16 cellular contexts compared by ENCODE assay signal in genomic region chr16:22239131-22239805, GRCh38. TPM values are rescaled to one million over a fixed set of nuclear protein-coding genes. Genes with fewer than 3 reads are reported as not detected.
A peak's percentile ranks its signal among the peaks of the same experiment; 100 is the strongest.
DNase-seq lines count a peak whose midpoint lies in the region; ATAC-seq and FAIRE-seq lines count a peak whose summit lies in the region.
"Had no signal": no experiment of that assay in that cellular context is flagged by ENCODE, and none has a peak within 500 bp of the region (broad histone marks: within the 10 kb centered on the region; RNA-seq: fewer than 3 reads in every experiment).

No MANE protein-coding gene starts in this region.

- H3K27ac ChIP-seq in esophagus (ENCODE audit: low read depth in 2 of 2, low read length in 1 of 2) (peak overlapping the region; percentile 23 to 37), small intestine (ENCODE audit: low read depth in 1 of 2, low read length in 1 of 2) (no peak overlapping the region)
- H3K27ac ChIP-seq: KMS-11 had no signal

- CTCF ChIA-PET in activated CD8-positive, alpha-beta memory T cell treated with anti-CD3 and anti-CD28 coated beads, Interleukin-2, amount 10 ng/mL, durations not matched to agents 7 days and 5 days (lab: Charles Lee): interaction anchor here (0.8 to 1.1 kb wide), 3 partner anchors 43 to 61 kb away, joined by 3 to 4 read pairs (median 3); no protein-coding TSS in a partner anchor

- FAIRE-seq in small intestine (lab: Jason Lieb, UNC) (no peak), frontal cortex (lab: Jason Lieb, UNC) (no peak)

- H3K9me3 Mint-ChIP-seq in activated CD8-positive, alpha-beta memory T cell treated with anti-CD3 and anti-CD28 coated beads, Interleukin-2, amount 10 ng/mL, durations not matched to agents 7 days and 5 days (ENCODE audit: low read depth): no peaks in the 10 kb centered on the region
- H3K9me3 Mint-ChIP-seq in IgD-negative memory B cell: no peaks in the 10 kb centered on the region

- 57 to 62% methylated on average over 14 of the region's 14 CpGs for WGBS in esophagus, 2 donors
- WGBS in small intestine, 3 donors: 39 to 71% (median 69%) methylated on average over 14 of the region's 14 CpGs

- H3K4me3 Mint-ChIP-seq in activated CD8-positive, alpha-beta memory T cell treated with anti-CD3 and anti-CD28 coated beads, Interleukin-2, amount 10 ng/mL, durations not matched to agents 7 days and 5 days: no peak overlapping the region
- no peak overlapping the region for H3K4me3 Mint-ChIP-seq in IgD-negative memory B cell

- H3K9me3 ChIP-seq in esophagus (ENCODE audit: control insufficient read depth in 2 of 2, insufficient read depth in 1 of 2, low read depth in 1 of 2, low read length in 1 of 2) (no peaks in the 10 kb centered on the region), small intestine (ENCODE audit: control insufficient read depth, low read depth) (no peaks in the 10 kb centered on the region)

- H3K36me3 ChIP-seq in esophagus (ENCODE audit: control insufficient read depth in 2 of 2, insufficient read depth in 2 of 2, low read length in 1 of 2) (no peaks in the 10 kb centered on the region), small intestine (ENCODE audit: control insufficient read depth in 2 of 2, insufficient read depth in 2 of 2, low read length in 2 of 2) (no peaks in the 10 kb centered on the region)

- H3K27me3 Mint-ChIP-seq in activated CD8-positive, alpha-beta memory T cell treated with anti-CD3 and anti-CD28 coated beads, Interleukin-2, amount 10 ng/mL, durations not matched to agents 7 days and 5 days: no peaks in the 10 kb centered on the region
- no peaks in the 10 kb centered on the region for H3K27me3 Mint-ChIP-seq in IgD-negative memory B cell

- no peak overlapping the region for H3K4me3 ChIP-seq in esophagus (ENCODE audit: low read depth in 1 of 2, low read length in 2 of 2)
- H3K4me3 ChIP-seq in small intestine (ENCODE audit: low read depth in 1 of 2, low read length in 2 of 2): no peak overlapping the region
- H3K4me3 ChIP-seq: lung had no signal

- DNase-seq in activated CD8-positive, alpha-beta memory T cell treated with anti-CD3 and anti-CD28 coated beads, Interleukin-2, amount 10 ng/mL, durations not matched to agents 7 days and 5 days: no peak
- no peak for DNase-seq in activated CD8-positive, alpha-beta memory T cell treated with anti-CD3 and anti-CD28 coated beads, Interleukin-2, amount 50 U/mL, for 48 hours
- DNase-seq in small intestine (peak; percentile 13), frontal cortex (ENCODE audit: low spot score in 2 of 2) (no peak)
- DNase-seq: activated effector memory CD4-positive, alpha-beta T cell treated with Interleukin-2 at 50 U/mL for 16 hours; erythroblast; hypothalamus; NCI-H1930; NCI-H82 had no signal

- H3K27ac Mint-ChIP-seq in activated CD8-positive, alpha-beta memory T cell treated with anti-CD3 and anti-CD28 coated beads, Interleukin-2, amount 10 ng/mL, durations not matched to agents 7 days and 5 days: peak overlapping the region; percentile 94
- H3K27ac Mint-ChIP-seq in IgD-negative memory B cell: peak overlapping the region in 2 of 3 donors; percentile 14 to 23

- peaks cover 37% of the 10 kb centered on the region for H3K4me1 Mint-ChIP-seq in activated CD8-positive, alpha-beta memory T cell treated with anti-CD3 and anti-CD28 coated beads, Interleukin-2, amount 10 ng/mL, durations not matched to agents 7 days and 5 days
- peaks cover 7 to 14% (median 8%) of the 10 kb centered on the region in 3 donors for H3K4me1 Mint-ChIP-seq in IgD-negative memory B cell

- no peak for ATAC-seq in activated CD8-positive, alpha-beta memory T cell treated with anti-CD3 and anti-CD28 coated beads, Interleukin-2, amount 10 ng/mL, durations not matched to agents 7 days and 5 days
- ATAC-seq in GM19023 (IDR thresholded peaks at IDR 0.05; ENCODE audit: unreplicated experiment) (no peak), HG02885 (IDR thresholded peaks at IDR 0.05; ENCODE audit: poor library complexity, unreplicated experiment) (no peak)
- ATAC-seq: Right ventricle myocardium inferior had no signal

- no peaks in the 10 kb centered on the region for H3K27me3 ChIP-seq in esophagus (ENCODE audit: control insufficient read depth in 1 of 2, insufficient read depth in 2 of 2, low read length in 2 of 2)
- no peaks in the 10 kb centered on the region for H3K27me3 ChIP-seq in small intestine (ENCODE audit: control insufficient read depth in 2 of 2, insufficient read depth in 2 of 2, low read length in 2 of 2)

- peaks cover 23% of the 10 kb centered on the region for H3K36me3 Mint-ChIP-seq in activated CD8-positive, alpha-beta memory T cell treated with anti-CD3 and anti-CD28 coated beads, Interleukin-2, amount 10 ng/mL, durations not matched to agents 7 days and 5 days
- H3K36me3 Mint-ChIP-seq in IgD-negative memory B cell: peaks cover 3% of the 10 kb centered on the region

- H3K4me1 ChIP-seq in esophagus (ENCODE audit: control insufficient read depth in 2 of 2, insufficient read depth in 2 of 2, low read length in 1 of 2) (peaks cover 2 to 3% of the 10 kb centered on the region in 2 donors), small intestine (ENCODE audit: control insufficient read depth in 2 of 2, insufficient read depth in 1 of 2, low read depth in 1 of 2, low read length in 1 of 2) (peaks cover 0 to 5% of the 10 kb centered on the region in 2 donors)

RNA-seq across cellular contexts. Expression of gene EEF2K, which starts 33.2 kb away (rescaled TPM):
- 10 to 100 TPM; 34.8 to 36.7 TPM for total RNA-seq in activated CD8-positive, alpha-beta memory T cell treated with anti-CD3 and anti-CD28 coated beads, Interleukin-2, amount 10 ng/mL, durations not matched to agents 7 days and 5 days
- polyA plus RNA-seq in IgD-negative memory B cell (2.2 TPM), esophagus (1 to 10 TPM; 4.6 to 6.9 TPM), small intestine (1 to 10 TPM; 2.4 to 7.1 (median 4.5) TPM)
- 9.8 TPM for total RNA-seq in frontal cortex

RNA-seq across cellular contexts. Expression of gene POLR3E, which starts 57.9 kb away (rescaled TPM):
- 10 to 100 TPM; 56.5 to 88.0 TPM for total RNA-seq in activated CD8-positive, alpha-beta memory T cell treated with anti-CD3 and anti-CD28 coated beads, Interleukin-2, amount 10 ng/mL, durations not matched to agents 7 days and 5 days
- polyA plus RNA-seq in IgD-negative memory B cell (10.7 TPM), esophagus (10 to 100 TPM; 20.2 to 20.3 TPM), small intestine (10 to 100 TPM; 14.3 to 22.9 (median 19.7) TPM)
- total RNA-seq in frontal cortex: 19.6 TPM

Comparison
In these comparisons a context has a peak if more than half of its experiments do, and no peak if none do; other contexts are left out.
1. H3K27ac ChIP-seq: peak in esophagus (2 of 2); none in small intestine (0 of 2).